ENCODE assay signal across 21 cellular contexts in the genomic region with DNA sequence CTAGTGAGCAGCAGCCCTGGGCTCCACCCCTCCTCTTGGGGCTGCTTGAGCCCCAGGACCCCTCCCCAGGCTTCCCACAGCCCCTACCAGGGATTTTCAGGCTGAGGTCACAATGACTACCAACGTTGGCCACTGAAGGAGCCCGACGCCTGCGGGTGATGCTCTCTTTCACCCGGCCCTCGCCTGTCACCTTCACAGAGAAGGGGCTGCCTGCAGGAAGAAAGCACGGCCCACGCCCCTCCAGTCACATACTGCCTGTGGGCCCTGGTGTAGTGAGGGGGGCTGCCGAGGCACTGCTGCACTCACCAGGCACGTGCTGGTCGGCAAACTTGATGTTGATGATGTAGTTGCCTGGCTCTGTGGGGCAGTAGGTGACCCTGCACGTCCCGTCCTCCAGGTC. TPM values are rescaled to one million over a fixed set of nuclear protein-coding genes. Genes with fewer than 3 reads are reported as not detected.
DNase-seq lines count a peak whose midpoint lies in the region; ATAC-seq and TF ChIP-seq lines count a peak whose summit lies in the region.
"Had no signal": no experiment of that assay in that cellular context is flagged by ENCODE, and none has a peak within 500 bp of the region (broad histone marks: within the 10 kb centered on the region; RNA-seq: fewer than 3 reads in every experiment).

No MANE protein-coding gene starts in this region.

- H3K4me3 Mint-ChIP-seq in CD4-positive, alpha-beta memory T cell = peak overlapping the region in 2 of 8 donors; percentile 38 to 70
- H3K4me3 Mint-ChIP-seq in activated T-helper 1 cell treated with anti-CD3 and anti-CD28 coated beads, Interleukin-12 subunit alpha, Interleukin-12 subunit beta, Interleukin-2, Interleukin-4 antibody, amounts not matched to agents 30 ng/mL and 10 ng/mL and 1 ng/mL, durations not matched to agents 14 hours and 24 hours and 36 hours = no peak overlapping the region
- H3K4me3 Mint-ChIP-seq in naive thymus-derived CD8-positive, alpha-beta T cell = peak overlapping the region in 4 of 10 donors; percentile 34 to 70 (median 49)

- no peaks in the 10 kb centered on the region for H3K27me3 ChIP-seq in CD4-positive, alpha-beta memory T cell (ENCODE audit: insufficient read depth, low read length)
- H3K27me3 ChIP-seq: gastrocnemius medialis, pancreas had no signal

- H3K9me3 Mint-ChIP-seq in CD4-positive, alpha-beta memory T cell = no peaks in the 10 kb centered on the region
- H3K9me3 Mint-ChIP-seq in activated T-helper 1 cell treated with anti-CD3 and anti-CD28 coated beads, Interleukin-12 subunit alpha, Interleukin-12 subunit beta, Interleukin-2, Interleukin-4 antibody, amounts not matched to agents 30 ng/mL and 10 ng/mL and 1 ng/mL, durations not matched to agents 14 hours and 24 hours and 36 hours = no peaks in the 10 kb centered on the region
- H3K9me3 Mint-ChIP-seq in naive thymus-derived CD8-positive, alpha-beta T cell = no peaks in the 10 kb centered on the region

- H3K36me3 Mint-ChIP-seq in CD4-positive, alpha-beta memory T cell = peaks cover 3 to 36% of the 10 kb centered on the region in 2 donors
- peaks cover 12% of the 10 kb centered on the region for H3K36me3 Mint-ChIP-seq in activated T-helper 1 cell treated with anti-CD3 and anti-CD28 coated beads, Interleukin-12 subunit alpha, Interleukin-12 subunit beta, Interleukin-2, Interleukin-4 antibody, amounts not matched to agents 30 ng/mL and 10 ng/mL and 1 ng/mL, durations not matched to agents 14 hours and 24 hours and 36 hours (ENCODE audit: low read depth)
- peaks cover 0 to 36% (median 0%) of the 10 kb centered on the region in 3 donors for H3K36me3 Mint-ChIP-seq in naive thymus-derived CD8-positive, alpha-beta T cell

- TF ChIP-seq CTCF in GM10248 (IDR thresholded peaks at IDR 0.05; ENCODE audit: control extremely low read depth, extremely low read depth, low read depth, missing control alignments) = no peak

- peaks cover 18 to 78% (median 42%) of the 10 kb centered on the region in 4 donors for H3K4me1 Mint-ChIP-seq in CD4-positive, alpha-beta memory T cell
- peaks cover 2% of the 10 kb centered on the region for H3K4me1 Mint-ChIP-seq in activated T-helper 1 cell treated with anti-CD3 and anti-CD28 coated beads, Interleukin-12 subunit alpha, Interleukin-12 subunit beta, Interleukin-2, Interleukin-4 antibody, amounts not matched to agents 30 ng/mL and 10 ng/mL and 1 ng/mL, durations not matched to agents 14 hours and 24 hours and 36 hours (ENCODE audit: low read depth)
- peaks cover 3 to 62% (median 48%) of the 10 kb centered on the region in 4 donors for H3K4me1 Mint-ChIP-seq in naive thymus-derived CD8-positive, alpha-beta T cell

- H3K27me3 Mint-ChIP-seq in CD4-positive, alpha-beta memory T cell = no peaks in the 10 kb centered on the region
- no peaks in the 10 kb centered on the region for H3K27me3 Mint-ChIP-seq in activated T-helper 1 cell treated with anti-CD3 and anti-CD28 coated beads, Interleukin-12 subunit alpha, Interleukin-12 subunit beta, Interleukin-2, Interleukin-4 antibody, amounts not matched to agents 30 ng/mL and 10 ng/mL and 1 ng/mL, durations not matched to agents 14 hours and 24 hours and 36 hours (ENCODE audit: insufficient read depth)
- no peaks in the 10 kb centered on the region for H3K27me3 Mint-ChIP-seq in naive thymus-derived CD8-positive, alpha-beta T cell

- POLR2A ChIA-PET in CD4-positive, alpha-beta memory T cell (lab: Charles Lee; ENCODE audit: partially characterized antibody) = interaction anchor here (1.5 to 12.9 kb wide), 3 partner anchors 7 to 372 kb away, joined by 3 to 245 read pairs (median 6); no protein-coding TSS in a partner anchor
- POLR2A ChIA-PET in naive thymus-derived CD8-positive, alpha-beta T cell (lab: Charles Lee) = interaction anchor here (0.8 to 6.4 kb wide), 4 partner anchors 10 to 30 kb away, joined by 3 to 101 read pairs (median 3); no protein-coding TSS in a partner anchor
- POLR2A ChIA-PET in GM10248 (lab: Yijun Ruan, JAX) = no interaction called here

- no peaks in the 10 kb centered on the region for H3K9me3 ChIP-seq in CD4-positive, alpha-beta memory T cell (ENCODE audit: control insufficient read depth in 1 of 2, low read length in 2 of 2)
- H3K9me3 ChIP-seq: gastrocnemius medialis, pancreas had no signal

- ATAC-seq in naive thymus-derived CD8-positive, alpha-beta T cell = no peak
- ATAC-seq: activated CD4-positive, CD25-positive, alpha-beta regulatory T cell treated with anti-CD3 and anti-CD28 coated beads, Interleukin-2, amount 50 U/mL, for 24 hours; gastrocnemius medialis; left lobe of liver; pancreas had no signal

- peak in 2 of 5 donors; percentile 14 to 18 for DNase-seq in CD4-positive, alpha-beta memory T cell
- DNase-seq in EL (peak; percentile 1), GM10248 (ENCODE audit: extremely low spot score) (no peak), OCI-M1 (lab: John Stamatoyannopoulos, UW) (no peak), SW 1271 (lab: John Stamatoyannopoulos, UW) (no peak)
- no peak for DNase-seq in activated T-helper 1 cell treated with anti-CD3 and anti-CD28 coated beads, Interleukin-12 subunit alpha, Interleukin-12 subunit beta, Interleukin-2, Interleukin-4 antibody, amounts not matched to agents 30 ng/mL and 10 ng/mL and 1 ng/mL, durations not matched to agents 14 hours and 24 hours and 36 hours (ENCODE audit: low spot score)
- DNase-seq in naive thymus-derived CD8-positive, alpha-beta T cell = peak in 1 of 10 donors; percentile 45
- DNase-seq: activated CD8-positive, alpha-beta memory T cell treated with anti-CD3 and anti-CD28 coated beads, Interleukin-2, amount 50 U/mL, for 48 hours; activated gamma-delta T cell treated with Interleukin-2 at 50 U/mL for 16 hours; C1 segment of cervical spinal cord; DMS79; gastrocnemius medialis; NCI-H1436 treated with DMSO at 0.1 percent for 48 hours; NCI-H345; SIG-M5; stimulated activated CD4-positive, alpha-beta T cell treated with anti-CD3 and anti-CD28 coated beads, Interleukin-4, amount 100 ng/mL, for 24 hours had no signal

- peak overlapping the region in 4 of 7 donors; percentile 89 to 93 (median 92) for H3K27ac Mint-ChIP-seq in CD4-positive, alpha-beta memory T cell
- peak overlapping the region; percentile 48 for H3K27ac Mint-ChIP-seq in activated T-helper 1 cell treated with anti-CD3 and anti-CD28 coated beads, Interleukin-12 subunit alpha, Interleukin-12 subunit beta, Interleukin-2, Interleukin-4 antibody, amounts not matched to agents 30 ng/mL and 10 ng/mL and 1 ng/mL, durations not matched to agents 14 hours and 24 hours and 36 hours
- H3K27ac Mint-ChIP-seq in naive thymus-derived CD8-positive, alpha-beta T cell = peak overlapping the region in 7 of 10 donors; percentile 78 to 95 (median 87)

- intact Hi-C loops in CD4-positive, alpha-beta memory T cell (cut with micrococcal nuclease) = no loop called here
- intact Hi-C loops in activated T-helper 1 cell treated with anti-CD3 and anti-CD28 coated beads, Interleukin-12 subunit alpha, Interleukin-12 subunit beta, Interleukin-2, Interleukin-4 antibody, amounts not matched to agents 30 ng/mL and 10 ng/mL and 1 ng/mL, durations not matched to agents 14 hours and 24 hours and 36 hours (cut with micrococcal nuclease) = no loop called here

- H3K4me3 ChIP-seq in CD4-positive, alpha-beta memory T cell (ENCODE audit: low read length in 2 of 2) = no peak overlapping the region
- H3K4me3 ChIP-seq: coronary artery, gastrocnemius medialis, pancreas, skin epidermis had no signal

- CTCF ChIA-PET in CD4-positive, alpha-beta memory T cell (lab: Charles Lee; ENCODE audit: partially characterized antibody) = no interaction called here
- CTCF ChIA-PET in GM10248 (lab: Yijun Ruan, JAX) = no interaction called here

- peaks cover 98% of the 10 kb centered on the region for H3K4me1 ChIP-seq in CD4-positive, alpha-beta memory T cell (ENCODE audit: insufficient read depth, low read length)
- H3K4me1 ChIP-seq: gastrocnemius medialis, pancreas had no signal

- H3K36me3 ChIP-seq in CD4-positive, alpha-beta memory T cell (ENCODE audit: insufficient read depth, low read length) = peaks cover 70% of the 10 kb centered on the region
- H3K36me3 ChIP-seq: gastrocnemius medialis had no signal

- peak overlapping the region; percentile 47 for H3K27ac ChIP-seq in CD4-positive, alpha-beta memory T cell (ENCODE audit: low read depth, low read length)
- H3K27ac ChIP-seq: gastrocnemius medialis, pancreas had no signal

RNA-seq across cellular contexts. Expression of gene FLNA, which starts 22.0 kb away (rescaled TPM):
- total RNA-seq in CD4-positive, alpha-beta memory T cell = 100 to 1,000 TPM; 839 to 871 TPM
- 100 to 1,000 TPM in 1 of 2 donors, 10 to 100 TPM in 1; 87.4 to 683 TPM for polyA plus RNA-seq in CD4-positive, alpha-beta memory T cell
- total RNA-seq in activated T-helper 1 cell treated with anti-CD3 and anti-CD28 coated beads, Interleukin-12 subunit alpha, Interleukin-12 subunit beta, Interleukin-2, Interleukin-4 antibody, amounts not matched to agents 30 ng/mL and 10 ng/mL and 1 ng/mL, durations not matched to agents 14 hours and 24 hours and 36 hours = 854 and 873 TPM in 2 replicates
- total RNA-seq in naive thymus-derived CD8-positive, alpha-beta T cell = 100 to 1,000 TPM; 613 to 633 TPM
- polyA plus RNA-seq in naive thymus-derived CD8-positive, alpha-beta T cell = 100 to 1,000 TPM; 156 to 341 (median 169) TPM

RNA-seq across cellular contexts. Expression of gene EMD, which starts 26.6 kb away (rescaled TPM):
- total RNA-seq in CD4-positive, alpha-beta memory T cell = 10 to 100 TPM; 84.3 to 88.7 TPM
- 10 to 100 TPM; 30.3 to 38.2 TPM for polyA plus RNA-seq in CD4-positive, alpha-beta memory T cell
- 83.3 and 85.5 TPM in 2 replicates for total RNA-seq in activated T-helper 1 cell treated with anti-CD3 and anti-CD28 coated beads, Interleukin-12 subunit alpha, Interleukin-12 subunit beta, Interleukin-2, Interleukin-4 antibody, amounts not matched to agents 30 ng/mL and 10 ng/mL and 1 ng/mL, durations not matched to agents 14 hours and 24 hours and 36 hours
- total RNA-seq in naive thymus-derived CD8-positive, alpha-beta T cell = 10 to 100 TPM; 90.4 to 95.4 TPM
- 10 to 100 TPM; 35.5 to 37.1 (median 35.7) TPM for polyA plus RNA-seq in naive thymus-derived CD8-positive, alpha-beta T cell

RNA-seq across cellular contexts. Expression of gene RPL10, which starts 45.7 kb away (rescaled TPM):
- 1,000 to 10,000 TPM; 5,157 to 5,386 TPM for total RNA-seq in CD4-positive, alpha-beta memory T cell
- polyA plus RNA-seq in CD4-positive, alpha-beta memory T cell = 1,000 to 10,000 TPM; 4,018 to 5,740 TPM
- total RNA-seq in activated T-helper 1 cell treated with anti-CD3 and anti-CD28 coated beads, Interleukin-12 subunit alpha, Interleukin-12 subunit beta, Interleukin-2, Interleukin-4 antibody, amounts not matched to agents 30 ng/mL and 10 ng/mL and 1 ng/mL, durations not matched to agents 14 hours and 24 hours and 36 hours = 2,208 and 2,261 TPM in 2 replicates
- 1,000 to 10,000 TPM; 4,733 to 4,862 TPM for total RNA-seq in naive thymus-derived CD8-positive, alpha-beta T cell
- polyA plus RNA-seq in naive thymus-derived CD8-positive, alpha-beta T cell = 1,000 to 10,000 TPM; 5,585 to 7,081 (median 6,663) TPM

RNA-seq across cellular contexts. Expression of gene DNASE1L1, which starts 56.6 kb away (rescaled TPM):
- total RNA-seq in CD4-positive, alpha-beta memory T cell = 10 to 100 TPM; 25.3 to 26.3 TPM
- 10 to 100 TPM; 14.0 to 16.2 TPM for polyA plus RNA-seq in CD4-positive, alpha-beta memory T cell
- 12.4 and 14.5 TPM in 2 replicates for total RNA-seq in activated T-helper 1 cell treated with anti-CD3 and anti-CD28 coated beads, Interleukin-12 subunit alpha, Interleukin-12 subunit beta, Interleukin-2, Interleukin-4 antibody, amounts not matched to agents 30 ng/mL and 10 ng/mL and 1 ng/mL, durations not matched to agents 14 hours and 24 hours and 36 hours
- 10 to 100 TPM; 16.6 to 19.9 TPM for total RNA-seq in naive thymus-derived CD8-positive, alpha-beta T cell
- polyA plus RNA-seq in naive thymus-derived CD8-positive, alpha-beta T cell = 10 to 100 TPM; 12.7 to 15.3 (median 12.8) TPM

RNA-seq across cellular contexts. Expression of gene TKTL1, which starts 56.9 kb away (rescaled TPM):
- total RNA-seq in CD4-positive, alpha-beta memory T cell = 1 to 10 TPM in 1 of 2 experiments, under 1 TPM in 1; 0.32 to 1.9 TPM
- 10 to 100 TPM; 19.3 to 44.1 TPM for polyA plus RNA-seq in CD4-positive, alpha-beta memory T cell
- 0.12 and 0.34 TPM in 2 replicates for total RNA-seq in activated T-helper 1 cell treated with anti-CD3 and anti-CD28 coated beads, Interleukin-12 subunit alpha, Interleukin-12 subunit beta, Interleukin-2, Interleukin-4 antibody, amounts not matched to agents 30 ng/mL and 10 ng/mL and 1 ng/mL, durations not matched to agents 14 hours and 24 hours and 36 hours
- total RNA-seq in naive thymus-derived CD8-positive, alpha-beta T cell = 1 to 10 TPM; 1.1 to 2.2 TPM
- polyA plus RNA-seq in naive thymus-derived CD8-positive, alpha-beta T cell = 10 to 100 TPM; 38.8 to 56.4 (median 39.0) TPM
- total RNA-seq: left lobe of liver, pancreas had no signal
- polyA plus RNA-seq: pancreas had no signal
